ENCODE assay signal across 12 cellular contexts in the genomic region with DNA sequence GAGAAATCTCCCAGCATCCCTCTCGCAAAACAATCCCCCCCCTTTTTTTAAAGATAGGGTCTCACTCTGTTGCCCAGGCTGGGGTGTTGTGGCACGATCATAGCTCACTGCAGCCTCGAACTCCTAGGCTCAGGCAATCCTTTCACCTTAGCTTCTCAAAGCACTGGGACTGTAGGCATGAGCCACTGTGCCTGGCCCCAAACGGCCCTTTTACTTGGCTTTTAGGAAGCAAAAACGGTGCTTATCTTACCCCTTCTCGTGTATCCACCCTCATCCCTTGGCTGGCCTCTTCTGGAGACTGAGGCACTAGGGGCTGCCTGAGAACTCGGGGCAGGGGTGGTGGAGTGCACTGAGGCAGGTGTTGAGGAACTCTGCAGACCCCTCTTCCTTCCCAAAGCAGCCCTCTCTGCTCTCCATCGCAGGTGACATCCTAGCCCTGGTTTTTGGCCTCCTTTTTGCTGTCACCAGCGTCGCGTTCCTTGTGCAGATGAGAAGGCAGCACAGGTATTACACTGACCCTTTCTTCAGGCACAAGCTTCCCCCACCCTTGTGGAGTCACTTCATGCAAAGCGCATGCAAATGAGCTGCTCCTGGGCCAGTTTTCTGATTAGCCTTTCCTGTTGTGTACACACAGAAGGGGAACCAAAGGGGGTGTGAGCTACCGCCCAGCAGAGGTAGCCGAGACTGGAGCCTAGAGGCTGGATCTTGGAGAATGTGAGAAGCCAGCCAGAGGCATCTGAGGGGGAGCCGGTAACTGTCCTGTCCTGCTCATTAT. TPM values are rescaled to one million over a fixed set of nuclear protein-coding genes. Genes with fewer than 3 reads are reported as not detected.
DNase-seq lines count a peak whose midpoint lies in the region; ATAC-seq, FAIRE-seq and TF ChIP-seq lines count a peak whose summit lies in the region.
"Had no signal": no experiment of that assay in that cellular context is flagged by ENCODE, and none has a peak within 500 bp of the region (broad histone marks: within the 10 kb centered on the region; RNA-seq: fewer than 3 reads in every experiment).

No MANE protein-coding gene starts in this region.

- no peak overlapping the region for H4K5ac ChIP-seq in H1 (ENCODE audit: insufficient read length, low read depth, low read length)

- no peak overlapping the region for H3K14ac ChIP-seq in H1 (ENCODE audit: insufficient read length)

- H2AK5ac ChIP-seq in H1 (ENCODE audit: low read depth, low read length): no peak overlapping the region

- no peaks in the 10 kb centered on the region for H3K79me2 ChIP-seq in H1 (ENCODE audit: control insufficient read depth in 1 of 2, insufficient read depth in 2 of 2, low read length in 2 of 2)

- peak overlapping the region; percentile 46 to 78 (median 77) for H3K27ac Mint-ChIP-seq in IgD-negative memory B cell
- H3K27ac Mint-ChIP-seq in stimulated activated naive B cell treated with anti-CD40 and anti-IgM and Interleukin-4, amounts not matched to agents 10 μg/mL and 1 μg/mL and 100 μg/mL, for 72 hours: peak overlapping the region; percentile 47
- peak overlapping the region in 1 of 7 donors; percentile 36 for H3K27ac Mint-ChIP-seq in CD4-positive, alpha-beta memory T cell
- H3K27ac Mint-ChIP-seq: activated naive CD8-positive, alpha-beta T cell treated with anti-CD3 and anti-CD28 coated beads for 36 hours had no signal

- H3K4me3 Mint-ChIP-seq in IgD-negative memory B cell: peak overlapping the region; percentile 52 to 91 (median 67)
- no peak overlapping the region for H3K4me3 Mint-ChIP-seq in stimulated activated naive B cell treated with anti-CD40 and anti-IgM and Interleukin-4, amounts not matched to agents 10 μg/mL and 1 μg/mL and 100 μg/mL, for 72 hours
- no peak overlapping the region for H3K4me3 Mint-ChIP-seq in CD4-positive, alpha-beta memory T cell
- H3K4me3 Mint-ChIP-seq: activated naive CD8-positive, alpha-beta T cell treated with anti-CD3 and anti-CD28 coated beads for 36 hours had no signal

- no peak overlapping the region for H2BK15ac ChIP-seq in H1 (ENCODE audit: low read length)

- H3K36me3 Mint-ChIP-seq in IgD-negative memory B cell: peaks cover 6% of the 10 kb centered on the region
- H3K36me3 Mint-ChIP-seq in stimulated activated naive B cell treated with anti-CD40 and anti-IgM and Interleukin-4, amounts not matched to agents 10 μg/mL and 1 μg/mL and 100 μg/mL, for 72 hours: no peaks in the 10 kb centered on the region
- no peaks in the 10 kb centered on the region for H3K36me3 Mint-ChIP-seq in CD4-positive, alpha-beta memory T cell
- H3K36me3 Mint-ChIP-seq: activated naive CD8-positive, alpha-beta T cell treated with anti-CD3 and anti-CD28 coated beads for 36 hours had no signal

- peaks cover 0 to 8% (median 4%) of the 10 kb centered on the region in 4 experiments; a peak in 5 of 7 replicates for H3K4me1 ChIP-seq in H1 (replicated peaks in 1 of 4; ENCODE audit: control insufficient read depth in 3 of 4, insufficient read depth in 4 of 4, low read length in 3 of 4)
- peaks cover 7% of the 10 kb centered on the region for H3K4me1 ChIP-seq in CD4-positive, alpha-beta memory T cell (ENCODE audit: insufficient read depth, low read length)

- H4K91ac ChIP-seq in H1 (replicated peaks; ENCODE audit: insufficient read length, low read length): peak overlapping the region; percentile 42

- no peaks in the 10 kb centered on the region for H3K9me3 Mint-ChIP-seq in IgD-negative memory B cell
- H3K9me3 Mint-ChIP-seq in stimulated activated naive B cell treated with anti-CD40 and anti-IgM and Interleukin-4, amounts not matched to agents 10 μg/mL and 1 μg/mL and 100 μg/mL, for 72 hours: no peaks in the 10 kb centered on the region
- no peaks in the 10 kb centered on the region for H3K9me3 Mint-ChIP-seq in CD4-positive, alpha-beta memory T cell
- H3K9me3 Mint-ChIP-seq: activated naive CD8-positive, alpha-beta T cell treated with anti-CD3 and anti-CD28 coated beads for 36 hours had no signal

- CTCF ChIA-PET in H1 (lab: Charles Lee; ENCODE audit: partially characterized antibody): interaction anchor here (0.7 to 2.8 kb wide), 14 partner anchors 11 to 228 kb away, joined by 3 to 23 read pairs (median 4); partner anchors contain the start of genes ARHGEF39, CCDC107 and RMRP
- CTCF ChIA-PET in CD4-positive, alpha-beta memory T cell (lab: Charles Lee; ENCODE audit: partially characterized antibody): interaction anchor here (1.1 to 2.8 kb wide), 6 partner anchors 14 to 34 kb away, joined by 3 to 20 read pairs (median 6); partner anchors contain the start of genes ARHGEF39, CCDC107 and RMRP

- POLR2A ChIA-PET in H1 (lab: Charles Lee; ENCODE audit: partially characterized antibody): interaction anchor here (0.6 to 8.4 kb wide), 14 partner anchors 9 to 214 kb away, joined by 3 to 55 read pairs (median 4); partner anchors contain the start of genes ARHGEF39, CREB3, TLN1 and TPM2
- POLR2A ChIA-PET in CD4-positive, alpha-beta memory T cell (lab: Charles Lee; ENCODE audit: partially characterized antibody): interaction anchor here (0.8 to 1.1 kb wide), 2 partner anchors 11 to 20 kb away, joined by 3 read pairs; no protein-coding TSS in a partner anchor

- no peak overlapping the region for H2AFZ ChIP-seq in H1 (ENCODE audit: low read length)

- intact Hi-C loops in CD4-positive, alpha-beta memory T cell (cut with micrococcal nuclease): no loop called here

- TF ChIP-seq CTCF in H1 (IDR thresholded peaks at IDR 0.05; ENCODE audit: control extremely low read depth in 1 of 3, insufficient read depth in 1 of 3, low read depth in 1 of 3, low read length in 3 of 3) (no peak), omental fat pad (IDR thresholded peaks at IDR 0.05) (no peak)

- peak; percentile 80 for ATAC-seq in GM19035 (IDR thresholded peaks at IDR 0.05; ENCODE audit: unreplicated experiment)
- peak in 1 of 2 donors; percentile 48 for ATAC-seq in stimulated activated naive B cell treated with anti-CD40 and anti-IgM and Interleukin-4, amounts not matched to agents 10 μg/mL and 1 μg/mL and 100 μg/mL, for 72 hours (replicated peaks)
- no peak for ATAC-seq in omental fat pad (ENCODE audit: low FRiP score)

- peaks cover 2% of the 10 kb centered on the region; the same call in 1 of the 2 replicates for H3K23me2 ChIP-seq in H1 (ENCODE audit: low read depth, low read length)

- DNase-seq in H1 (ENCODE audit: low read depth in 1 of 2, low spot score in 2 of 2) (no peak), omental fat pad (ENCODE audit: low spot score) (no peak), superior temporal gyrus (ENCODE audit: extremely low spot score) (no peak)
- DNase-seq in stimulated activated naive B cell treated with anti-CD40 and anti-IgM and Interleukin-4, amounts not matched to agents 10 μg/mL and 1 μg/mL and 100 μg/mL, for 72 hours: no peak
- DNase-seq in CD4-positive, alpha-beta memory T cell: no peak
- DNase-seq in activated naive CD4-positive, alpha-beta T cell treated with anti-CD3 and anti-CD28 coated beads, Interleukin-2, amount 50 U/mL, for 16 hours: no peak
- DNase-seq: activated naive CD8-positive, alpha-beta T cell treated with anti-CD3 and anti-CD28 coated beads for 36 hours; stimulated activated CD4-positive, alpha-beta T cell treated with anti-CD3 and anti-CD28 coated beads, Interleukin-12 subunit alpha, Interleukin-12 subunit beta, amount 100 ng/mL, for 4 hours had no signal

- peaks cover 2 to 6% of the 10 kb centered on the region in 2 experiments for H4K20me1 ChIP-seq in H1 (replicated peaks in 1 of 2; ENCODE audit: control insufficient read depth in 1 of 2, insufficient read depth in 2 of 2, low read length in 2 of 2)

- no peak overlapping the region for H3K4ac ChIP-seq in H1 (replicated peaks; ENCODE audit: insufficient read length, low read depth, low read length)

- H3K27me3 ChIP-seq in H1 (replicated peaks in 1 of 4; ENCODE audit: control insufficient read depth in 3 of 4, extremely low read depth in 1 of 4, insufficient read depth in 3 of 4, low read length in 3 of 4): peaks cover 0 to 3% (median 1%) of the 10 kb centered on the region in 4 experiments; a peak in 3 of 7 replicates
- H3K27me3 ChIP-seq in CD4-positive, alpha-beta memory T cell (ENCODE audit: insufficient read depth, low read length): no peaks in the 10 kb centered on the region

- H3K27ac ChIP-seq in H1 (ENCODE audit: low read depth, low read length): no peak overlapping the region
- no peak overlapping the region for H3K27ac ChIP-seq in CD4-positive, alpha-beta memory T cell (ENCODE audit: low read depth, low read length)

- peak overlapping the region; percentile 77; the same call in 1 of the 2 replicates for H4K8ac ChIP-seq in H1 (ENCODE audit: extremely low read depth, insufficient read depth, low read length)

- no peak overlapping the region for H3K4me3 ChIP-seq in H1 (ENCODE audit: extremely low read depth in 1 of 4, insufficient read depth in 2 of 4, low read depth in 3 of 4, low read length in 4 of 4)
- H3K4me3 ChIP-seq in CD4-positive, alpha-beta memory T cell (ENCODE audit: low read length in 2 of 2): no peak overlapping the region

- H2BK12ac ChIP-seq in H1 (ENCODE audit: low read depth, low read length): 0 out of 2 replicates have a peak overlapping the region, but pooled peaks have one; percentile 32

- no peak; a peak in 1 of 4 replicates for TF ChIP-seq RAD21 in H1 (IDR thresholded peaks at IDR 0.05 in 1 of 2, conservative IDR thresholded peaks at IDR 0.05 in 1 of 2; ENCODE audit: low read depth in 2 of 2, low read length in 2 of 2)

- TF ChIP-seq POLR2A in H1 (IDR thresholded peaks at IDR 0.05; ENCODE audit: control extremely low read depth in 1 of 2, low read depth in 2 of 2, low read length in 2 of 2): peak in 1 of 2 experiments; percentile 49; a peak in 1 of 3 replicates

- no peak overlapping the region for H2BK20ac ChIP-seq in H1 (ENCODE audit: low read length)

- FAIRE-seq in H1 (lab: Jason Lieb, UNC): peak; percentile 87

- H3K4me2 ChIP-seq in H1 (ENCODE audit: insufficient read depth in 1 of 2, low read depth in 2 of 2, low read length in 2 of 2): 0 out of 4 replicates have a peak overlapping the region, but pooled peaks of 1 of the 2 experiments have one; percentile 6

- peaks cover 6% of the 10 kb centered on the region for H3K27me3 Mint-ChIP-seq in IgD-negative memory B cell
- H3K27me3 Mint-ChIP-seq in stimulated activated naive B cell treated with anti-CD40 and anti-IgM and Interleukin-4, amounts not matched to agents 10 μg/mL and 1 μg/mL and 100 μg/mL, for 72 hours: peaks cover 3 to 5% of the 10 kb centered on the region in 2 donors
- H3K27me3 Mint-ChIP-seq in CD4-positive, alpha-beta memory T cell: peaks cover 1 to 3% of the 10 kb centered on the region in 2 donors

- H3K23ac ChIP-seq in H1 (ENCODE audit: insufficient read length): no peak overlapping the region

- no peak for TF ChIP-seq EP300 in H1 (IDR thresholded peaks at IDR 0.05; ENCODE audit: borderline replicate concordance in 1 of 2, low read depth in 2 of 2, low read length in 2 of 2)

- no peak overlapping the region for H3K18ac ChIP-seq in H1 (ENCODE audit: extremely low read depth, low read length)

- H3K56ac ChIP-seq in H1 (replicated peaks; ENCODE audit: insufficient read length, low read depth, low read length): no peak overlapping the region

- H3K9ac ChIP-seq in H1 (replicated peaks in 1 of 4; ENCODE audit: extremely low read depth in 1 of 4, low read depth in 3 of 4, low read length in 3 of 4): no peak overlapping the region

- H2BK120ac ChIP-seq in H1 (replicated peaks; ENCODE audit: low read depth, low read length): no peak overlapping the region

- 57% methylated on average over 15 of the region's 15 CpGs; no CpG with 5 or more reads in 1 of the 2 experiments for WGBS in H1 (ENCODE audit: extremely low coverage in 1 of 2, insufficient coverage in 1 of 2, insufficient read length in 1 of 2, insufficient replicate concordance in 2 of 2, low coverage in 1 of 2, low lambda C conversion rate in 2 of 2, missing lambda C conversion rate in 1 of 2), 2 experiments

- no peaks in the 10 kb centered on the region for H3K9me3 ChIP-seq in H1 (ENCODE audit: insufficient read depth in 2 of 2, low read depth in 1 of 2, low read length in 1 of 2)
- no peaks in the 10 kb centered on the region for H3K9me3 ChIP-seq in CD4-positive, alpha-beta memory T cell (ENCODE audit: control insufficient read depth in 1 of 2, low read length in 2 of 2)

- peaks cover 22 to 25% (median 23%) of the 10 kb centered on the region in 3 donors for H3K4me1 Mint-ChIP-seq in IgD-negative memory B cell
- H3K4me1 Mint-ChIP-seq in stimulated activated naive B cell treated with anti-CD40 and anti-IgM and Interleukin-4, amounts not matched to agents 10 μg/mL and 1 μg/mL and 100 μg/mL, for 72 hours: peaks cover 17 to 36% of the 10 kb centered on the region in 2 donors
- peaks cover 5 to 15% (median 6%) of the 10 kb centered on the region in 4 donors for H3K4me1 Mint-ChIP-seq in CD4-positive, alpha-beta memory T cell

- no peaks in the 10 kb centered on the region for H3K79me1 ChIP-seq in H1 (ENCODE audit: low read depth, low read length)

- H2BK5ac ChIP-seq in H1 (ENCODE audit: low read depth, low read length): no peak overlapping the region; the same call in 1 of the 2 replicates

- H3K36me3 ChIP-seq in H1 (ENCODE audit: control insufficient read depth in 2 of 4, insufficient read depth in 4 of 4, low read length in 3 of 4): peaks cover 13 to 37% (median 26%) of the 10 kb centered on the region in 4 experiments
- H3K36me3 ChIP-seq in CD4-positive, alpha-beta memory T cell (ENCODE audit: insufficient read depth, low read length): no peaks in the 10 kb centered on the region

RNA-seq across cellular contexts. Expression of gene CA9, which starts 6.8 kb away (rescaled TPM):
- polyA plus RNA-seq in IgD-negative memory B cell (not detected), H1 (2011; rRNA removed) (1.8 and 2.4 TPM in 2 replicates)
- total RNA-seq in H1 (2021; fragmentation: NEBNext Ultra II Directional; extraction: Animal tissue kit (Norgen Biotek cat#: 25700)): 1.3 and 1.4 TPM in 2 replicates
- polyA plus RNA-seq in H1 (2011; cell fraction: cytosol; rRNA removed): 1.00 TPM
- polyA plus RNA-seq in H1 (2011; cell fraction: nucleus; rRNA removed): 2.7 TPM
- 0.49 to 1.4 TPM (median 0.95 TPM) in 4 replicates for polyA plus RNA-seq in H1 (2012, experiment 1 of 2)
- 0.83 TPM for polyA plus RNA-seq in H1 (2012, experiment 2 of 2)
- 1.5 TPM for polyA plus RNA-seq in H1 (2013, experiment 1 of 2)
- 1.0 TPM for polyA plus RNA-seq in H1 (2013, experiment 2 of 2)
- 0.73 and 1.2 TPM in 2 replicates for polyA minus RNA-seq in H1 (2011; rRNA and poly(A)+ RNA removed)
- polyA minus RNA-seq in H1 (2011; cell fraction: cytosol; rRNA and poly(A)+ RNA removed): not detected
- not detected for polyA minus RNA-seq in H1 (2011; cell fraction: nucleus; rRNA and poly(A)+ RNA removed)
- not detected for total RNA-seq in CD4-positive, alpha-beta memory T cell
- polyA plus RNA-seq in CD4-positive, alpha-beta memory T cell: not detected
- total RNA-seq in omental fat pad: 10 to 100 TPM in 1 of 4 donors, 1 to 10 TPM in 1, under 1 TPM in 1, not detected in 1; 0.82 to 35.4 (median 2.0) TPM
- total RNA-seq: lung microvascular endothelial cell, MCF 10A had no signal

RNA-seq across cellular contexts. Expression of gene TPM2, which starts 9.2 kb away (rescaled TPM):
- polyA plus RNA-seq in IgD-negative memory B cell (not detected), H1 (2011; rRNA removed) (62.5 and 71.2 TPM in 2 replicates)
- 181 and 197 TPM in 2 replicates for total RNA-seq in H1 (2021; fragmentation: NEBNext Ultra II Directional; extraction: Animal tissue kit (Norgen Biotek cat#: 25700))
- polyA plus RNA-seq in H1 (2011; cell fraction: cytosol; rRNA removed): 159 TPM
- 217 TPM for polyA plus RNA-seq in H1 (2011; cell fraction: nucleus; rRNA removed)
- polyA plus RNA-seq in H1 (2012, experiment 1 of 2): 249 to 272 TPM (median 266 TPM) in 4 replicates
- 161 TPM for polyA plus RNA-seq in H1 (2012, experiment 2 of 2)
- 162 TPM for polyA plus RNA-seq in H1 (2013, experiment 1 of 2)
- 155 TPM for polyA plus RNA-seq in H1 (2013, experiment 2 of 2)
- polyA minus RNA-seq in H1 (2011; rRNA and poly(A)+ RNA removed): 20.1 and 22.0 TPM in 2 replicates
- polyA minus RNA-seq in H1 (2011; cell fraction: cytosol; rRNA and poly(A)+ RNA removed): 69.5 TPM
- polyA minus RNA-seq in H1 (2011; cell fraction: nucleus; rRNA and poly(A)+ RNA removed): 52.3 TPM
- total RNA-seq in CD4-positive, alpha-beta memory T cell: 10 to 100 TPM; 72.6 to 79.6 TPM
- under 1 TPM in 1 of 2 donors, not detected in 1; 0.79 TPM for polyA plus RNA-seq in CD4-positive, alpha-beta memory T cell
- total RNA-seq in omental fat pad: 100 to 1,000 TPM; 150 to 301 (median 237) TPM

RNA-seq across cellular contexts. Expression of gene ARHGEF39, which starts 15.5 kb away (rescaled TPM):
- polyA plus RNA-seq in IgD-negative memory B cell (0.64 TPM), H1 (2011; rRNA removed) (15.9 and 18.7 TPM in 2 replicates)
- total RNA-seq in H1 (2021; fragmentation: NEBNext Ultra II Directional; extraction: Animal tissue kit (Norgen Biotek cat#: 25700)): 17.5 and 18.6 TPM in 2 replicates
- polyA plus RNA-seq in H1 (2011; cell fraction: cytosol; rRNA removed): 18.5 TPM
- 26.3 TPM for polyA plus RNA-seq in H1 (2011; cell fraction: nucleus; rRNA removed)
- 11.9 to 15.0 TPM (median 13.1 TPM) in 4 replicates for polyA plus RNA-seq in H1 (2012, experiment 1 of 2)
- polyA plus RNA-seq in H1 (2012, experiment 2 of 2): 19.9 TPM
- polyA plus RNA-seq in H1 (2013, experiment 1 of 2): 13.2 TPM
- 13.3 TPM for polyA plus RNA-seq in H1 (2013, experiment 2 of 2)
- 16.5 and 20.0 TPM in 2 replicates for polyA minus RNA-seq in H1 (2011; rRNA and poly(A)+ RNA removed)
- polyA minus RNA-seq in H1 (2011; cell fraction: cytosol; rRNA and poly(A)+ RNA removed): 17.8 TPM
- polyA minus RNA-seq in H1 (2011; cell fraction: nucleus; rRNA and poly(A)+ RNA removed): 27.4 TPM
- not detected for total RNA-seq in CD4-positive, alpha-beta memory T cell
- polyA plus RNA-seq in CD4-positive, alpha-beta memory T cell: 1 to 10 TPM; 1.0 to 1.1 TPM
- total RNA-seq in omental fat pad: 1 to 10 TPM in 1 of 4 donors, under 1 TPM in 2, not detected in 1; 0.36 to 2.8 (median 0.65) TPM

RNA-seq across cellular contexts. Expression of gene CCDC107, which starts 22.4 kb away (rescaled TPM):
- 77.4 TPM for polyA plus RNA-seq in IgD-negative memory B cell
- total RNA-seq in H1 (2021; fragmentation: NEBNext Ultra II Directional; extraction: Animal tissue kit (Norgen Biotek cat#: 25700)): 9.0 and 10.5 TPM in 2 replicates
- polyA plus RNA-seq in H1 (2011; rRNA removed): 8.2 and 8.6 TPM in 2 replicates
- polyA plus RNA-seq in H1 (2011; cell fraction: cytosol; rRNA removed): 10.2 TPM
- 9.0 TPM for polyA plus RNA-seq in H1 (2011; cell fraction: nucleus; rRNA removed)
- 5.6 to 10.9 TPM (median 9.7 TPM) in 4 replicates for polyA plus RNA-seq in H1 (2012, experiment 1 of 2)
- polyA plus RNA-seq in H1 (2012, experiment 2 of 2): 7.0 TPM
- 9.5 TPM for polyA plus RNA-seq in H1 (2013, experiment 1 of 2)
- 10.1 TPM for polyA plus RNA-seq in H1 (2013, experiment 2 of 2)
- 2.7 and 3.1 TPM in 2 replicates for polyA minus RNA-seq in H1 (2011; rRNA and poly(A)+ RNA removed)
- polyA minus RNA-seq in H1 (2011; cell fraction: cytosol; rRNA and poly(A)+ RNA removed): 5.0 TPM
- 4.1 TPM for polyA minus RNA-seq in H1 (2011; cell fraction: nucleus; rRNA and poly(A)+ RNA removed)
- 10 to 100 TPM; 28.4 to 30.4 TPM for total RNA-seq in CD4-positive, alpha-beta memory T cell
- polyA plus RNA-seq in CD4-positive, alpha-beta memory T cell: 10 to 100 TPM; 90.5 to 92.5 TPM
- total RNA-seq in omental fat pad: 100 to 1,000 TPM in 1 of 4 donors, 10 to 100 TPM in 3; 35.8 to 108 (median 52.5) TPM

RNA-seq across cellular contexts. Expression of gene RMRP, which starts 22.7 kb away (rescaled TPM):
- polyA plus RNA-seq in IgD-negative memory B cell: 30.5 TPM
- 14,987 and 16,528 TPM in 2 replicates for total RNA-seq in H1 (2021; fragmentation: NEBNext Ultra II Directional; extraction: Animal tissue kit (Norgen Biotek cat#: 25700))
- 105 and 169 TPM in 2 replicates for polyA plus RNA-seq in H1 (2011; rRNA removed)
- polyA plus RNA-seq in H1 (2011; cell fraction: cytosol; rRNA removed): 147 TPM
- 8,272 TPM for polyA plus RNA-seq in H1 (2011; cell fraction: nucleus; rRNA removed)
- polyA plus RNA-seq in H1 (2012, experiment 1 of 2): 41.1 to 222 TPM (median 149 TPM) in 4 replicates
- 95.4 TPM for polyA plus RNA-seq in H1 (2012, experiment 2 of 2)
- not detected for polyA plus RNA-seq in H1 (2013, experiment 1 of 2)
- not detected for polyA plus RNA-seq in H1 (2013, experiment 2 of 2)
- polyA minus RNA-seq in H1 (2011; rRNA and poly(A)+ RNA removed): 22,686 and 26,507 TPM in 2 replicates
- 25,731 TPM for polyA minus RNA-seq in H1 (2011; cell fraction: cytosol; rRNA and poly(A)+ RNA removed)
- polyA minus RNA-seq in H1 (2011; cell fraction: nucleus; rRNA and poly(A)+ RNA removed): 138,882 TPM
- over 10,000 TPM; 18,678 to 21,585 TPM for total RNA-seq in CD4-positive, alpha-beta memory T cell
- 10 to 100 TPM in 1 of 2 donors, not detected in 1; 54.3 TPM for polyA plus RNA-seq in CD4-positive, alpha-beta memory T cell
- total RNA-seq in omental fat pad: 1,000 to 10,000 TPM in 3 of 4 donors, 100 to 1,000 TPM in 1; 841 to 3,200 (median 2,180) TPM

Comparison
In these comparisons a context has a peak if more than half of its experiments do, and no peak if none do; other contexts are left out.
1. H3K4me3 Mint-ChIP-seq: peak in IgD-negative memory B cell (4 of 4); none in stimulated activated naive B cell treated with anti-CD40 and anti-IgM and Interleukin-4, amounts not matched to agents 10 μg/mL and 1 μg/mL and 100 μg/mL, for 72 hours (0 of 2) and CD4-positive, alpha-beta memory T cell (0 of 8).